8 cellular contexts compared by ENCODE assay signal in genomic region chr4:2260336-2261109, GRCh38. TPM values are rescaled to one million over a fixed set of nuclear protein-coding genes. Genes with fewer than 3 reads are reported as not detected.
A peak's percentile ranks its signal among the peaks of the same experiment; 100 is the strongest.
DNase-seq lines count a peak whose midpoint lies in the region; ATAC-seq lines count a peak whose summit lies in the region.

No MANE protein-coding gene starts in this region.

- H3K9me3 Mint-ChIP-seq in CD4-positive, CD25-positive, alpha-beta regulatory T cell, result no peaks in the 10 kb centered on the region

- H3K36me3 ChIP-seq in CD4-positive, CD25-positive, alpha-beta regulatory T cell (ENCODE audit: control insufficient read depth, insufficient read depth, low read length), result peaks cover 23% of the 10 kb centered on the region
- H3K36me3 ChIP-seq in SK-N-MC (ENCODE audit: insufficient read depth, low read length) (no peaks in the 10 kb centered on the region), neuron (ENCODE audit: insufficient read depth, low read length) (peaks cover 36% of the 10 kb centered on the region)

- H3K4me3 ChIP-seq in CD4-positive, CD25-positive, alpha-beta regulatory T cell (ENCODE audit: low read depth, low read length), result peak overlapping the region; percentile 15
- H3K4me3 ChIP-seq in SK-N-MC (peak overlapping the region; percentile 78), neuron (ENCODE audit: low read length) (peak overlapping the region; percentile 71)

- peak overlapping the region in 2 of 3 donors; percentile 32 to 82 for H3K27ac Mint-ChIP-seq in CD4-positive, CD25-positive, alpha-beta regulatory T cell

- no peak overlapping the region for H3K9ac ChIP-seq in SK-N-MC (ENCODE audit: insufficient read length)

- no peaks in the 10 kb centered on the region for H3K36me3 Mint-ChIP-seq in CD4-positive, CD25-positive, alpha-beta regulatory T cell

- ATAC-seq in CD4-positive, CD25-positive, alpha-beta regulatory T cell (ENCODE audit: low read depth in 2 of 2), result no peak
- no peak for ATAC-seq in HG02885 (IDR thresholded peaks at IDR 0.05; ENCODE audit: poor library complexity, unreplicated experiment)

- H2AFZ ChIP-seq in neuron (ENCODE audit: low read depth, low read length), result no peak overlapping the region

- H3K27me3 ChIP-seq in CD4-positive, CD25-positive, alpha-beta regulatory T cell (ENCODE audit: control insufficient read depth, insufficient read depth, low read length), result no peaks in the 10 kb centered on the region
- H3K27me3 ChIP-seq in neuron (ENCODE audit: insufficient read depth, low read length), result no peaks in the 10 kb centered on the region

- no peak for DNase-seq in CD4-positive, CD25-positive, alpha-beta regulatory T cell
- DNase-seq in SK-N-MC (ENCODE audit: low read depth, low spot score), result no peak
- DNase-seq in fibroblast of gingiva (ENCODE audit: low read depth), result peak; percentile 44
- no peak for DNase-seq in NCI-H1694 treated with DMSO at 0.1 percent for 48 hours (lab: John Stamatoyannopoulos, UW)
- no peak for DNase-seq in HK-2 (ENCODE audit: unreplicated experiment)
- no peak for DNase-seq in SIG-M5 treated with dmso at 0.1 percent for 504 hours (lab: John Stamatoyannopoulos, UW; ENCODE audit: unreplicated experiment)

- peak overlapping the region; percentile 65 for H3K27ac ChIP-seq in CD4-positive, CD25-positive, alpha-beta regulatory T cell (ENCODE audit: insufficient read depth, low read length, poor library complexity, severe bottlenecking)
- H3K27ac ChIP-seq in SK-N-MC, result no peak overlapping the region

- peaks cover 31% of the 10 kb centered on the region for H3K4me1 ChIP-seq in CD4-positive, CD25-positive, alpha-beta regulatory T cell (ENCODE audit: control insufficient read depth, insufficient read depth, low read length, poor library complexity, severe bottlenecking)
- peaks cover 28% of the 10 kb centered on the region for H3K4me1 ChIP-seq in neuron (ENCODE audit: insufficient read depth, low read length)

- no peaks in the 10 kb centered on the region for H3K9me3 ChIP-seq in CD4-positive, CD25-positive, alpha-beta regulatory T cell (ENCODE audit: control insufficient read depth in 2 of 2, low read length in 2 of 2)
- H3K9me3 ChIP-seq in SK-N-MC (ENCODE audit: low read depth, low read length) (no peaks in the 10 kb centered on the region), neuron (ENCODE audit: low read length) (no peaks in the 10 kb centered on the region)

- peak overlapping the region; percentile 61 to 90 (median 77) for H3K4me3 Mint-ChIP-seq in CD4-positive, CD25-positive, alpha-beta regulatory T cell

- peaks cover 0 to 25% (median 3%) of the 10 kb centered on the region in 4 donors for H3K4me1 Mint-ChIP-seq in CD4-positive, CD25-positive, alpha-beta regulatory T cell

- H3K27me3 Mint-ChIP-seq in CD4-positive, CD25-positive, alpha-beta regulatory T cell, result no peaks in the 10 kb centered on the region

RNA-seq across cellular contexts. Expression of gene MXD4, which starts 1.4 kb away (rescaled TPM):
- 121 TPM for total RNA-seq in CD4-positive, CD25-positive, alpha-beta regulatory T cell
- polyA plus RNA-seq in CD4-positive, CD25-positive, alpha-beta regulatory T cell, result 10 to 100 TPM; 34.3 to 60.4 (median 47.2) TPM

RNA-seq across cellular contexts. Expression of gene HAUS3, which starts 18.6 kb away (rescaled TPM):
- 140 TPM for total RNA-seq in CD4-positive, CD25-positive, alpha-beta regulatory T cell
- polyA plus RNA-seq in CD4-positive, CD25-positive, alpha-beta regulatory T cell, result 10 to 100 TPM; 27.5 to 29.8 (median 28.4) TPM

RNA-seq across cellular contexts. Expression of gene POLN, which starts 18.6 kb away (rescaled TPM):
- total RNA-seq in CD4-positive, CD25-positive, alpha-beta regulatory T cell, result 4.9 TPM
- 1 to 10 TPM in 1 of 4 donors, under 1 TPM in 3; 0.46 to 1.7 (median 0.92) TPM for polyA plus RNA-seq in CD4-positive, CD25-positive, alpha-beta regulatory T cell

Comparison
In these comparisons a context has a peak if more than half of its experiments do, and no peak if none do; other contexts are left out.
1. H3K4me3 ChIP-seq: peak in every context shown above with its lines; median percentile 78 in SK-N-MC; 71 in neuron; 15 in CD4-positive, CD25-positive, alpha-beta regulatory T cell.